In genomic region chr20:6127825-6128224, GRCh38 we compare ENCODE assay signal across 33 cellular contexts. TPM values are rescaled to one million over a fixed set of nuclear protein-coding genes. Genes with fewer than 3 reads are reported as not detected.
"Had no signal": no experiment of that assay in that cellular context is flagged by ENCODE, and none has a peak within 500 bp of the region (broad histone marks: within the 10 kb centered on the region; RNA-seq: fewer than 3 reads in every experiment).

No MANE protein-coding gene starts in this region.

- H3K4me1 ChIP-seq: adrenal gland, breast epithelium had no signal

- FAIRE-seq: astrocyte, bronchial epithelial cell had no signal

- DNase-seq: activated effector memory CD4-positive, alpha-beta T cell treated with anti-CD3 and anti-CD28 coated beads, Interleukin-2, amount 50 U/mL, for 16 hours; activated effector memory CD4-positive, alpha-beta T cell treated with Interleukin-2 at 50 U/mL for 16 hours; activated gamma-delta T cell; activated gamma-delta T cell treated with Interleukin-2 at 50 U/mL for 16 hours; activated naive CD4-positive, alpha-beta T cell; activated naive CD4-positive, alpha-beta T cell treated with anti-CD3 and anti-CD28 coated beads for 36 hours; activated naive CD4-positive, alpha-beta T cell treated with anti-CD3 and anti-CD28 coated beads, Interleukin-2, amount 10 ng/mL, durations not matched to agents 7 days and 5 days; activated naive CD4-positive, alpha-beta T cell treated with anti-CD3 and anti-CD28 coated beads, Interleukin-2, amount 50 U/mL, for 16 hours; activated naive CD4-positive, alpha-beta T cell treated with Interleukin-2 at 50 U/mL for 16 hours; activated naive CD8-positive, alpha-beta T cell treated with anti-CD3 and anti-CD28 coated beads for 36 hours; activated naive CD8-positive, alpha-beta T cell treated with anti-CD3 and anti-CD28 coated beads, Interleukin-2, amount 10 ng/mL, durations not matched to agents 7 days and 5 days; activated naive CD8-positive, alpha-beta T cell treated with anti-CD3 and anti-CD28 coated beads, Interleukin-2, amount 50 U/mL, for 24 hours; activated T-cell treated with anti-CD3 and anti-CD28 coated beads, Interleukin-2, amount 50 U/mL, for 1 hour; activated T-cell treated with anti-CD3 and anti-CD28 coated beads, Interleukin-2, amount 50 U/mL, for 24 hours; activated T-cell treated with anti-CD3 and anti-CD28 coated beads, Interleukin-2, amount 50 U/mL, for 4 hours; activated T-cell treated with anti-CD3 and anti-CD28 coated beads, Interleukin-2, amount 50 U/mL, for 48 hours; activated T-cell treated with anti-CD3 and anti-CD28 coated beads, Interleukin-2, amount 50 U/mL, for 72 hours; adrenal gland; amniotic stem cell; amygdala; anterior cingulate cortex; aorta; body of pancreas; brain microvascular endothelial cell; central memory CD4-positive, alpha-beta T cell; cerebellar nuclear complex had no signal

- H3K9me3 ChIP-seq: adrenal gland, ascending aorta, body of pancreas, breast epithelium had no signal

- H3K27ac ChIP-seq: adrenal gland, ascending aorta, body of pancreas, brain microvascular endothelial cell, breast epithelium, cardiac muscle cell had no signal

- H3K36me3 ChIP-seq: adrenal gland, ascending aorta, brain microvascular endothelial cell, breast epithelium, cardiac muscle cell had no signal

- H3K27me3 ChIP-seq: adrenal gland, ascending aorta, body of pancreas, brain microvascular endothelial cell, breast epithelium, cardiac muscle cell had no signal

- H3K4me3 ChIP-seq: adrenal gland, ascending aorta, body of pancreas, breast epithelium, cardiac muscle cell had no signal

- ATAC-seq: activated naive CD4-positive, alpha-beta T cell treated with anti-CD3 and anti-CD28 coated beads, Interleukin-2, amount 50 U/mL, for 72 hours; activated naive CD8-positive, alpha-beta T cell treated with anti-CD3 and anti-CD28 coated beads, Interleukin-2, amount 50 U/mL, for 24 hours; activated T-cell treated with anti-CD3 and anti-CD28 coated beads, Interleukin-2, amount 50 U/mL, for 4 hours; activated T-cell treated with anti-CD3 and anti-CD28 coated beads, Interleukin-2, amount 50 U/mL, for 72 hours; activated T-helper 17 cell treated with anti-CD3 and anti-CD28 coated beads, Interleukin-2, amount 50 U/mL, for 72 hours; body of pancreas had no signal

RNA-seq across cellular contexts. Expression of gene FERMT1, which starts 5.0 kb away (rescaled TPM):
- total RNA-seq: activated naive CD8-positive, alpha-beta T cell treated with anti-CD3 and anti-CD28 coated beads, Interleukin-2, amount 10 ng/mL, durations not matched to agents 7 days and 5 days had no signal
